23 cellular contexts compared by ENCODE assay signal in genomic region chr3:126421573-126422119, GRCh38. TPM values are rescaled to one million over a fixed set of nuclear protein-coding genes. Genes with fewer than 3 reads are reported as not detected.
"Had no signal": no experiment of that assay in that cellular context is flagged by ENCODE, and none has a peak within 500 bp of the region (broad histone marks: within the 10 kb centered on the region; RNA-seq: fewer than 3 reads in every experiment).

No MANE protein-coding gene starts in this region.

- H3K27me3 ChIP-seq: thyroid gland had no signal

- H3K27ac ChIP-seq: adrenal gland, dorsolateral prefrontal cortex, foreskin keratinocyte, psoas muscle, thyroid gland had no signal

- DNase-seq: activated CD4-positive, alpha-beta T cell treated with anti-CD3 and anti-CD28 coated beads, Interleukin-2, amount 10 ng/mL, durations not matched to agents 24 days and 14 days; activated CD8-positive, alpha-beta T cell treated with anti-CD3 and anti-CD28 coated beads for 36 hours; activated gamma-delta T cell treated with Interleukin-2 at 50 U/mL for 16 hours; activated T-cell treated with anti-CD3 and anti-CD28 coated beads, Interleukin-2, amount 50 U/mL, for 48 hours; foreskin keratinocyte; glutamatergic neuron; hippocampal formation; mammary epithelial cell; psoas muscle; small intestine; stimulated activated CD4-positive, alpha-beta T cell treated with anti-CD3 and anti-CD28 coated beads, Interleukin-4, amount 100 ng/mL, for 24 hours; stimulated activated naive B cell treated with anti-CD40 and anti-IgM and Interleukin-4, amounts not matched to agents 10 μg/mL and 1 μg/mL and 100 μg/mL, for 72 hours; thyroid gland had no signal

- H3K36me3 ChIP-seq: adrenal gland, thyroid gland had no signal

- H3K4me1 ChIP-seq: adrenal gland, foreskin keratinocyte, psoas muscle, thyroid gland had no signal

- ATAC-seq: activated CD8-positive, alpha-beta T cell treated with anti-CD3 and anti-CD28 coated beads for 36 hours; activated naive CD4-positive, alpha-beta T cell treated with anti-CD3 and anti-CD28 coated beads, Interleukin-2, amount 50 U/mL, for 72 hours; foreskin keratinocyte; stimulated activated naive B cell treated with anti-CD40 and anti-IgM and Interleukin-4, amounts not matched to agents 10 μg/mL and 1 μg/mL and 100 μg/mL, for 72 hours had no signal

- H3K4me3 ChIP-seq: adrenal gland, dorsolateral prefrontal cortex, psoas muscle, thyroid gland had no signal

- H3K9me3 ChIP-seq: thyroid gland had no signal

RNA-seq across cellular contexts. Expression of gene CFAP100, which starts 26.9 kb away (rescaled TPM):
- total RNA-seq: activated CD4-positive, alpha-beta T cell treated with anti-CD3 and anti-CD28 coated beads, Interleukin-2, amount 10 ng/mL, durations not matched to agents 24 days and 14 days; activated CD8-positive, alpha-beta T cell treated with anti-CD3 and anti-CD28 coated beads for 36 hours; activated naive CD4-positive, alpha-beta T cell treated with anti-CD3 and anti-CD28 coated beads, Interleukin-2, amount 50 U/mL, for 72 hours; adrenal gland; epithelial cell of proximal tubule; fibroblast of lung; foreskin keratinocyte; mammary epithelial cell; mononuclear cell; omental fat pad; psoas muscle; right cardiac atrium; T-helper 1 cell treated with Interleukin-12 subunit alpha and Interleukin-12 subunit beta and Interleukin-4 antibody, amounts not matched to agents 30 ng/mL and 1 ng/mL, for 36 hours; thyroid gland; urinary bladder had no signal
